In the genomic region with DNA sequence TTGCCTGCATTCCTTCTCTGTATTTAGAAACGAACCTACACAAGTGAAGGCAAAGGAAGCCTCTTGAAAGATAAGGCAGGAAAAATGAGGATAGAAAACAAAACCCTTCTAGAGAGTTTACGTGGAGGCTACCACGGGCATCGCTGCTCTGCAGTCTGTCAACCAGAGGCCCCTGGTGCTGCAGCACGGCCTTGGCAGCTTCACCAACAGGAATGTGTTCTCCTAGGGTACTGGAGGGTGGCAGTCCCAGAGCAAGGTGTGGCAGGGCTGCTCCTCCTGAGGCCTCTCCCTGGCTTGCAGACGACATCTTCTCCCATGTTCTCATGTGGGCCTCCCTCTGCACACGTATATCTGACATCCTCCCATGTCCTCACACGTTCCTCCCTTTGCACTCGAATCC, we compare ENCODE assay signal across 13 cellular contexts. TPM values are rescaled to one million over a fixed set of nuclear protein-coding genes. Genes with fewer than 3 reads are reported as not detected.
"Had no signal": no experiment of that assay in that cellular context is flagged by ENCODE, and none has a peak within 500 bp of the region (broad histone marks: within the 10 kb centered on the region; RNA-seq: fewer than 3 reads in every experiment).

No MANE protein-coding gene starts in this region.

- H3K27me3 ChIP-seq: neutrophil, vagina had no signal

- H3K4me3 Mint-ChIP-seq: activated T-helper 1 cell treated with anti-CD3 and anti-CD28 coated beads, Interleukin-12 subunit alpha, Interleukin-12 subunit beta, Interleukin-2, Interleukin-4 antibody, amounts not matched to agents 30 ng/mL and 10 ng/mL and 1 ng/mL, durations not matched to agents 14 hours and 24 hours and 36 hours; natural killer cell had no signal

- ATAC-seq: activated CD4-positive, CD25-positive, alpha-beta regulatory T cell treated with anti-CD3 and anti-CD28 coated beads, Interleukin-2, amount 50 U/mL, for 24 hours; gastroesophageal sphincter; natural killer cell had no signal

- H3K36me3 Mint-ChIP-seq: natural killer cell had no signal

- DNase-seq: activated CD4-positive, alpha-beta T cell treated with anti-CD3 and anti-CD28 coated beads, Interleukin-2, amount 50 U/mL, for 1 hour; activated CD8-positive, alpha-beta memory T cell treated with anti-CD3 and anti-CD28 coated beads for 24 hours; natural killer cell; retina; stimulated activated CD4-positive, alpha-beta T cell treated with anti-CD3 and anti-CD28 coated beads, Interleukin-4, amount 100 ng/mL, for 24 hours; stimulated activated naive CD4-positive, alpha-beta T cell; tibial artery had no signal

- H3K36me3 ChIP-seq: gastroesophageal sphincter, neutrophil, tibial artery, vagina had no signal

- H3K27ac ChIP-seq: gastroesophageal sphincter, neutrophil, tibial artery, vagina had no signal

- H3K27ac Mint-ChIP-seq: activated T-helper 1 cell treated with anti-CD3 and anti-CD28 coated beads, Interleukin-12 subunit alpha, Interleukin-12 subunit beta, Interleukin-2, Interleukin-4 antibody, amounts not matched to agents 30 ng/mL and 10 ng/mL and 1 ng/mL, durations not matched to agents 14 hours and 24 hours and 36 hours; natural killer cell had no signal

- H3K9me3 Mint-ChIP-seq: activated T-helper 1 cell treated with anti-CD3 and anti-CD28 coated beads, Interleukin-12 subunit alpha, Interleukin-12 subunit beta, Interleukin-2, Interleukin-4 antibody, amounts not matched to agents 30 ng/mL and 10 ng/mL and 1 ng/mL, durations not matched to agents 14 hours and 24 hours and 36 hours; natural killer cell had no signal

- H3K4me3 ChIP-seq: gastroesophageal sphincter, tibial artery, vagina had no signal

- H3K9me3 ChIP-seq: gastroesophageal sphincter, neutrophil, tibial artery, vagina had no signal

- H3K4me1 Mint-ChIP-seq: natural killer cell had no signal

RNA-seq across cellular contexts. Expression of a gene that starts 57.6 kb away (rescaled TPM):
- total RNA-seq: activated T-helper 1 cell treated with anti-CD3 and anti-CD28 coated beads, Interleukin-12 subunit alpha, Interleukin-12 subunit beta, Interleukin-2, Interleukin-4 antibody, amounts not matched to agents 30 ng/mL and 10 ng/mL and 1 ng/mL, durations not matched to agents 14 hours and 24 hours and 36 hours; natural killer cell; subcutaneous adipose tissue had no signal
